21 cellular contexts compared by ENCODE assay signal in the genomic region with DNA sequence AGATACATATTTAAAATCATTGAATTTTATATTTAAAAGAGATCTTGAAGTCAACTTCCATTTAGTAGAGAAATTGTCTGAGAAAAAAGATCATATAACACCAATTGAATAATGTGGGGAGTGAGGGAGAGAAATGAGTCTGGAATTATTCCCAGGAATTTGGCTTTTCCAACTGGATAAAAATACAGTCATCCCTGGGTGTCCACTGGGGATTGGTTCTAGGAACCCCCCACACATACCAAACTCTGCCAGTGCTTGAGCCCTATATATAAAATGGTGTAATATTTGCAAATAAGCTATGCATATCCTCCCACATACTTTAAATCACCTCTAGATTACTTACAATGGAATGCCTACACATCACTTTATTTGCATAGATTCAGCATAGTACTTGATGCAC.
"Had no signal": no experiment of that assay in that cellular context is flagged by ENCODE, and none has a peak within 500 bp of the region (broad histone marks: within the 10 kb centered on the region; RNA-seq: fewer than 3 reads in every experiment).

No MANE protein-coding gene starts in this region.

- H3K27me3 ChIP-seq: brain microvascular endothelial cell, cardiac muscle cell had no signal

- H3K27ac ChIP-seq: brain microvascular endothelial cell, cardiac muscle cell had no signal

- H3K36me3 ChIP-seq: brain microvascular endothelial cell, cardiac muscle cell had no signal

- ATAC-seq: activated CD8-positive, alpha-beta T cell treated with anti-CD3 and anti-CD28 coated beads, Interleukin-2, amount 10 ng/mL, durations not matched to agents 7 days and 5 days; T-helper 17 cell; WTC11 had no signal

- H3K4me3 ChIP-seq: cardiac muscle cell had no signal

- DNase-seq: activated CD4-positive, alpha-beta T cell treated with anti-CD3 and anti-CD28 coated beads for 48 hours; activated CD4-positive, alpha-beta T cell treated with anti-CD3 and anti-CD28 coated beads, Interleukin-2, amount 50 U/mL, for 4 hours; activated CD4-positive, CD25-positive, alpha-beta regulatory T cell treated with anti-CD3 and anti-CD28 coated beads, Interleukin-2, amount 50 U/mL, for 72 hours; activated CD8-positive, alpha-beta T cell treated with anti-CD3 and anti-CD28 coated beads, Interleukin-2, amount 10 ng/mL, durations not matched to agents 7 days and 5 days; activated gamma-delta T cell; activated naive CD4-positive, alpha-beta T cell treated with anti-CD3 and anti-CD28 coated beads for 36 hours; activated T-cell treated with anti-CD3 and anti-CD28 coated beads, Interleukin-2, amount 50 U/mL, for 24 hours; brain microvascular endothelial cell; KG1; MV-4-11; NCI-H1092 treated with DMSO at 0.1 percent for 48 hours; NCI-H1417 treated with DMSO at 0.1 percent for 48 hours; NCI-H1694; NCI-H2029; NCI-H2107; NCI-H524; SHP77 treated with DMSO at 0.1 percent for 48 hours; T-helper 17 cell; T-helper 9 cell had no signal
